8 cellular contexts compared by ENCODE assay signal in genomic region chr6:52552278-52552643, GRCh38. TPM values are rescaled to one million over a fixed set of nuclear protein-coding genes. Genes with fewer than 3 reads are reported as not detected.
DNase-seq lines count a peak whose midpoint lies in the region; ATAC-seq and TF ChIP-seq lines count a peak whose summit lies in the region.

No MANE protein-coding gene starts in this region.

- no peaks in the 10 kb centered on the region for H3K36me3 Mint-ChIP-seq in natural killer cell

- ATAC-seq in Right ventricle myocardium superior (ENCODE audit: poor library complexity) (peak; percentile 5), Right ventricle myocardium inferior (no peak), HG03354 (IDR thresholded peaks at IDR 0.05; ENCODE audit: poor library complexity, severe bottlenecking, unreplicated experiment) (peak; percentile 98), body of pancreas (peak; percentile 7), omental fat pad (ENCODE audit: low FRiP score) (peak; percentile 9), natural killer cell (no peak)

- H3K36me3 ChIP-seq in body of pancreas (replicated peaks in 1 of 2; ENCODE audit: insufficient read depth in 1 of 2, low read depth in 2 of 2) = no peaks in the 10 kb centered on the region

- H3K4me3 ChIP-seq in body of pancreas = no peak overlapping the region

- TF ChIP-seq POLR2A in body of pancreas (IDR thresholded peaks at IDR 0.05) = no peak

- H3K9me3 Mint-ChIP-seq in natural killer cell = no peaks in the 10 kb centered on the region

- no peaks in the 10 kb centered on the region for H3K27me3 Mint-ChIP-seq in natural killer cell (ENCODE audit: low read depth in 2 of 2)

- H3K9me3 ChIP-seq in body of pancreas = no peaks in the 10 kb centered on the region

- H3K4me1 ChIP-seq in body of pancreas = peaks cover 43% of the 10 kb centered on the region

- intact Hi-C loops in Right ventricle myocardium superior (cut with DNase I) (no loop called here), Right ventricle myocardium inferior (cut with DNase I) (no loop called here), body of pancreas (cut with DNase I) (no loop called here), natural killer cell (cut with micrococcal nuclease) (no loop called here)

- no peak overlapping the region for H3K27ac Mint-ChIP-seq in natural killer cell

- no peak for TF ChIP-seq CTCF in body of pancreas (IDR thresholded peaks at IDR 0.05)
- no peak for TF ChIP-seq CTCF in omental fat pad (IDR thresholded peaks at IDR 0.05)
- TF ChIP-seq CTCF in natural killer cell (IDR thresholded peaks at IDR 0.05) = no peak

- WGBS in body of pancreas, 2 donors = 32 to 42% methylated on average over 6 of the region's 6 CpGs

- DNase-seq in Right ventricle myocardium superior (no peak), Right ventricle myocardium inferior (ENCODE audit: missing footprints) (no peak), body of pancreas (no peak), omental fat pad (ENCODE audit: low spot score) (no peak), dermis blood vessel endothelial cell (no peak), natural killer cell (no peak), HCEC 1CT (no peak)

- no peaks in the 10 kb centered on the region for H3K27me3 ChIP-seq in body of pancreas

- peak overlapping the region in 3 of 4 donors; percentile 37 to 78 (median 54) for H3K27ac ChIP-seq in body of pancreas

- H3K4me1 Mint-ChIP-seq in natural killer cell = peaks cover 54 to 72% of the 10 kb centered on the region in 2 donors

- no peak overlapping the region for H3K4me3 Mint-ChIP-seq in natural killer cell

RNA-seq across cellular contexts. Expression of gene TRAM2, which starts 24.6 kb away (rescaled TPM):
- total RNA-seq in Right ventricle myocardium superior (11.0 TPM), Right ventricle myocardium inferior (12.6 TPM), body of pancreas (1 to 10 TPM; 6.7 to 7.9 TPM), omental fat pad (10 to 100 TPM; 17.8 to 29.8 (median 26.3) TPM), dermis blood vessel endothelial cell (30.6 and 51.3 TPM in 2 replicates), natural killer cell (10 to 100 TPM; 16.2 to 20.0 (median 19.2) TPM)

Comparison
In these comparisons a context has a peak if more than half of its experiments do, and no peak if none do; other contexts are left out.
1. ATAC-seq: peak in Right ventricle myocardium superior (single experiment), HG03354 (single experiment), body of pancreas (single experiment) and omental fat pad (single experiment); none in Right ventricle myocardium inferior (single experiment) and natural killer cell (0 of 3).